In the genomic region with DNA sequence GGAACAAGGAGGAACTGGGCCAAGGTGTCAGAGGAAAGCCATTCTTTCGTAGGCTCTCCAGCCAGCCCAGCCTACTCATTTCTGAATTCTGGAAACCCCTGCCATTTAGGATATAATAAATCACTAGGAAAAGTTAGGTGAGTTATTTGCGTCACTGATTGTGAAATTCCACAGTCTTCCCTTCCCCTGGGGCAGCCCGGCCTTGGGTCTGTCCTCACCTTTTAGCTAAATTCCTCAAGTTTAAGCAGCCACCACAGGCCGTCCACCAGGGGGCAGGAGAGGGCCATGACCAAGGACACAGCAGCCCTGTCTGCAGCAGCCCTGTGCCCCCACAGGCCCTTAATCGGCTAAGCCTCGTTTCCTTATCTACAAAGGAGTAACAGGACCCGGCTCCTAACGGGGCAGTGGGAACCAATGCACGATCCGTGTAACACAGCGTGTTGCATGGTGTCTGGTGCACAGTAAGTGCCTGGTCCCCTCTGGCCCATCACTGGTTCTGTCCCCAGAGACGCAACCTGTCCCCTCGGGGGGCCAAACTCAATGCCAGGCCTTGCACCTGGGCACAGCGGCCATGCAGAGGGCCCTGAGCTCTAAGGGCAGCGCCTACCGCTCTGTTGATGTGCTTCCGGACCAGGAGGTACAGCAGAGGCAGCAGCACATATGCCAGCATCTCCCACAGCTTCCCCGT, we compare ENCODE assay signal across 8 cellular contexts. TPM values are rescaled to one million over a fixed set of nuclear protein-coding genes. Genes with fewer than 3 reads are reported as not detected.
DNase-seq lines count a peak whose midpoint lies in the region; ATAC-seq, FAIRE-seq and TF ChIP-seq lines count a peak whose summit lies in the region.

No MANE protein-coding gene starts in this region.

- peak overlapping the region; percentile 54 for H3K27ac ChIP-seq in keratinocyte (ENCODE audit: control insufficient read depth, insufficient read depth, low read length)

- H3K9me3 ChIP-seq in keratinocyte (ENCODE audit: control insufficient read depth, low read depth, low read length), result no peaks in the 10 kb centered on the region

- H3K4me1 ChIP-seq in keratinocyte (ENCODE audit: control insufficient read depth, extremely low read depth, insufficient read depth, low read length), result peaks cover 42% of the 10 kb centered on the region

- H4K20me1 ChIP-seq in keratinocyte (ENCODE audit: control insufficient read depth, extremely low read depth, insufficient read depth, low read length), result no peaks in the 10 kb centered on the region

- DNase-seq in ACHN, result peak; percentile 67
- DNase-seq in GM19239 (ENCODE audit: insufficient read length, low spot score), result peak; percentile 79
- peak; percentile 48 for DNase-seq in NCI-H2196 treated with DMSO at 0.1 percent for 48 hours (lab: John Stamatoyannopoulos, UW; ENCODE audit: unreplicated experiment)
- DNase-seq in activated CD4-positive, CD25-positive, alpha-beta regulatory T cell treated with anti-CD3 and anti-CD28 coated beads, Interleukin-2, amount 50 U/mL, for 16 hours (ENCODE audit: low read depth, low spot score), result peak; percentile 61
- DNase-seq in bronchial epithelial cell (ENCODE audit: low read depth), result peak; percentile 93
- DNase-seq in keratinocyte (ENCODE audit: low read depth, low spot score), result peak; percentile 93
- peak; percentile 55 to 83 for DNase-seq in stimulated activated CD4-positive, alpha-beta T cell treated with anti-CD3 and anti-CD28 coated beads, Interleukin-1b, Interleukin-23, amount 100 ng/mL, for 1 hour (ENCODE audit: low read depth in 2 of 2)

- dilution Hi-C loops in keratinocyte (cut with MboI; ENCODE audit: extremely low pct_ligation_motif_present, low sequenced_read_pairs), result no loop called here

- peak; percentile 89 for TF ChIP-seq CTCF in bronchial epithelial cell (IDR thresholded peaks at IDR 0.05; ENCODE audit: insufficient read depth, low read length, severe bottlenecking)
- TF ChIP-seq CTCF in keratinocyte (optimal IDR thresholded peaks at IDR 0.05 in 1 of 3, IDR thresholded peaks at IDR 0.05 in 1 of 3, conservative IDR thresholded peaks at IDR 0.05 in 1 of 3; ENCODE audit: extremely low read depth in 1 of 3, insufficient read depth in 2 of 3, low read length in 3 of 3), result peak; percentile 88 to 94 (median 94)

- H3K9ac ChIP-seq in keratinocyte (ENCODE audit: control insufficient read depth, extremely low read depth, insufficient read depth, low read length), result peak overlapping the region; percentile 15

- H3K9me1 ChIP-seq in keratinocyte (ENCODE audit: control insufficient read depth, extremely low read depth, insufficient read depth, low read length), result no peaks in the 10 kb centered on the region

- H3K27me3 ChIP-seq in bronchial epithelial cell (ENCODE audit: control insufficient read depth, insufficient read depth, low read length) (no peaks in the 10 kb centered on the region), keratinocyte (ENCODE audit: control insufficient read depth, extremely low read depth, insufficient read depth, low read length) (no peaks in the 10 kb centered on the region)

- H3K4me2 ChIP-seq in keratinocyte (ENCODE audit: control insufficient read depth, extremely low read depth, insufficient read depth, low read depth, low read length), result no peak overlapping the region

- H3K4me3 ChIP-seq in bronchial epithelial cell (ENCODE audit: low read depth, low read length) (no peak overlapping the region), keratinocyte (ENCODE audit: control insufficient read depth in 2 of 3, extremely low read depth in 1 of 3, insufficient read depth in 2 of 3, low read depth in 1 of 3, low read length in 3 of 3) (no peak overlapping the region)

- H2AFZ ChIP-seq in keratinocyte (ENCODE audit: control insufficient read depth, low read length), result no peak overlapping the region

- no peak for ATAC-seq in HG02884 (IDR thresholded peaks at IDR 0.05; ENCODE audit: unreplicated experiment)

- FAIRE-seq in GM19239 (lab: Jason Lieb, UNC), result peak; percentile 80
- FAIRE-seq in bronchial epithelial cell (lab: Jason Lieb, UNC), result peak; percentile 72
- FAIRE-seq in keratinocyte (lab: Jason Lieb, UNC), result peak; percentile 67

- no peaks in the 10 kb centered on the region for H3K79me2 ChIP-seq in keratinocyte (ENCODE audit: control insufficient read depth, insufficient read depth, low read length)

- peaks cover 14% of the 10 kb centered on the region for H3K36me3 ChIP-seq in bronchial epithelial cell (ENCODE audit: control insufficient read depth, insufficient read depth, low read length)
- peaks cover 1 to 3% of the 10 kb centered on the region in 2 experiments for H3K36me3 ChIP-seq in keratinocyte (ENCODE audit: control insufficient read depth in 2 of 2, extremely low read depth in 1 of 2, insufficient read depth in 2 of 2, low read length in 2 of 2)

- in situ Hi-C loops in ACHN (cut with HindIII; ENCODE audit: low pct_ligation_motif_present, low pct_unique_long_range_greater_than_20kb, low sequenced_read_pairs), result no loop called here

RNA-seq across cellular contexts. Expression of gene GPR157, which starts 18.1 kb away (rescaled TPM):
- total RNA-seq in bronchial epithelial cell, result 44.0 and 69.6 TPM in 2 replicates
- 4.4 to 6.5 TPM (median 6.1 TPM) in 3 replicates for polyA plus RNA-seq in keratinocyte
- 6.1 TPM for polyA plus RNA-seq in keratinocyte (2011; ENCODE audit: low read depth)
- 3.5 and 3.6 TPM in 2 replicates for polyA plus RNA-seq in keratinocyte (2011; cell fraction: cytosol; rRNA removed)
- 8.9 and 9.9 TPM in 2 replicates for polyA plus RNA-seq in keratinocyte (2011; cell fraction: nucleus; rRNA removed)
- 11.2 and 16.4 TPM in 2 replicates for polyA plus RNA-seq in keratinocyte (2012; ENCODE audit: low replicate concordance)
- 6.5 to 11.5 TPM (median 11.1 TPM) in 3 replicates for polyA minus RNA-seq in keratinocyte
- polyA minus RNA-seq in keratinocyte (2011; cell fraction: cytosol; rRNA and poly(A)+ RNA removed), result 32.4 TPM
- 12.2 and 52.3 TPM in 2 replicates for polyA minus RNA-seq in keratinocyte (2011; cell fraction: nucleus; rRNA and poly(A)+ RNA removed)

RNA-seq across cellular contexts. Expression of gene SLC2A5, which starts 41.4 kb away (rescaled TPM):
- under 0.01 and 0.26 TPM in 2 replicates for total RNA-seq in bronchial epithelial cell
- polyA plus RNA-seq in keratinocyte, result 0.16 to 1.1 TPM (median 0.77 TPM) in 3 replicates
- not detected for polyA plus RNA-seq in keratinocyte (2011; ENCODE audit: low read depth)
- polyA plus RNA-seq in keratinocyte (2011; cell fraction: cytosol; rRNA removed), result 0.06 and 0.22 TPM in 2 replicates
- 1.2 and 1.9 TPM in 2 replicates for polyA plus RNA-seq in keratinocyte (2011; cell fraction: nucleus; rRNA removed)
- 0.18 and 0.36 TPM in 2 replicates for polyA plus RNA-seq in keratinocyte (2012; ENCODE audit: low replicate concordance)
- polyA minus RNA-seq in keratinocyte, result 0.66 to 1.8 TPM in 2 of 3 replicates, not detected in the other
- 2.1 TPM for polyA minus RNA-seq in keratinocyte (2011; cell fraction: cytosol; rRNA and poly(A)+ RNA removed)
- polyA minus RNA-seq in keratinocyte (2011; cell fraction: nucleus; rRNA and poly(A)+ RNA removed), result 0.84 and 1.8 TPM in 2 replicates
